In the genomic region with DNA sequence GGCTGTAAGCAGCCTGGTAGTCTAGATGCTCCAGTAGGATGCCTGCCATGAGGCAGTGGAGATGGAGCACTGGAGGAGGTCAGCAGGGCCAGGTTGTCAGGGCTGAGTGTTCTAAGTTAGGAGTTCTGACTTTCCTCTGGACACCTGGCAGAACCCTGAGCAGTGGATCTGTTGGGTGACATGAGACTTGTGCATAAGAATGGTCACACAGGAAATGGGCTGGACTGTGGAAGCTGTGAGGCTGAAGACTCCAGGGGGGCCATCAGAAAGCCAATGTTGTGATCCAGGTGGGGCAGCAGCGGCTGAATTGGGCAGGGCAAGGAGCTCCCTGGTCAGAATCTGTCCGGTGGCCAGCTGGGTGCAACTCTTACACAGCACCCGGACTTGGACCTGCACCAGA, we compare ENCODE assay signal across 2 cellular contexts.
TF ChIP-seq lines count a peak whose summit lies in the region.

No MANE protein-coding gene starts in this region.

TF ChIP-seq in HepG2, 621 proteins besides CTCF, POLR2A, EP300 and RAD21 (continues in another document):
- 0 out of 2 replicates have a peak, but pooled peaks have one; percentile 37 for TF ChIP-seq ZNF790 (CRISPR knock-in tag; IDR thresholded peaks at IDR 0.05; ENCODE audit: borderline replicate concordance)
- no peak for TF ChIP-seq ZNF33B (CRISPR knock-in tag; IDR thresholded peaks at IDR 0.05)
- TF ChIP-seq ZNF569 (CRISPR knock-in tag; IDR thresholded peaks at IDR 0.05; ENCODE audit: borderline replicate concordance) = no peak
- no peak for TF ChIP-seq AGO2 (optimal IDR thresholded peaks at IDR 0.05; ENCODE audit: low read depth, low read length)
- no peak for TF ChIP-seq ZNF879 (CRISPR knock-in tag; IDR thresholded peaks at IDR 0.05)
- no peak for TF ChIP-seq ZSCAN20 (CRISPR knock-in tag; IDR thresholded peaks at IDR 0.05; ENCODE audit: borderline replicate concordance)
- TF ChIP-seq SCMH1 (CRISPR knock-in tag; IDR thresholded peaks at IDR 0.05; ENCODE audit: borderline replicate concordance) = no peak
- no peak for TF ChIP-seq REPIN1 (CRISPR knock-in tag; IDR thresholded peaks at IDR 0.05; ENCODE audit: borderline replicate concordance, low read depth)
- TF ChIP-seq EED (CRISPR knock-in tag; IDR thresholded peaks at IDR 0.05) = 0 out of 2 replicates have a peak, but pooled peaks have one; percentile 29
- TF ChIP-seq ZNF687 (CRISPR knock-in tag; IDR thresholded peaks at IDR 0.05) = peak; percentile 32; the same call in 1 of the 2 replicates
- TF ChIP-seq ZFAT (CRISPR knock-in tag; conservative IDR thresholded peaks at IDR 0.05) = no peak
- TF ChIP-seq THYN1 (CRISPR knock-in tag; IDR thresholded peaks at IDR 0.05; ENCODE audit: borderline replicate concordance, low read depth) = no peak
- TF ChIP-seq ZNF235 (CRISPR knock-in tag; IDR thresholded peaks at IDR 0.05; ENCODE audit: borderline replicate concordance) = no peak
- no peak for TF ChIP-seq NFKBIZ (CRISPR knock-in tag; IDR thresholded peaks at IDR 0.05)
- no peak for TF ChIP-seq ZNF207 (IDR thresholded peaks at IDR 0.05; ENCODE audit: borderline replicate concordance)
- no peak for TF ChIP-seq CENPT (CRISPR knock-in tag; IDR thresholded peaks at IDR 0.05; ENCODE audit: low read depth)
- no peak for TF ChIP-seq FOXK2 (IDR thresholded peaks at IDR 0.05)
- TF ChIP-seq, protein P1, sequence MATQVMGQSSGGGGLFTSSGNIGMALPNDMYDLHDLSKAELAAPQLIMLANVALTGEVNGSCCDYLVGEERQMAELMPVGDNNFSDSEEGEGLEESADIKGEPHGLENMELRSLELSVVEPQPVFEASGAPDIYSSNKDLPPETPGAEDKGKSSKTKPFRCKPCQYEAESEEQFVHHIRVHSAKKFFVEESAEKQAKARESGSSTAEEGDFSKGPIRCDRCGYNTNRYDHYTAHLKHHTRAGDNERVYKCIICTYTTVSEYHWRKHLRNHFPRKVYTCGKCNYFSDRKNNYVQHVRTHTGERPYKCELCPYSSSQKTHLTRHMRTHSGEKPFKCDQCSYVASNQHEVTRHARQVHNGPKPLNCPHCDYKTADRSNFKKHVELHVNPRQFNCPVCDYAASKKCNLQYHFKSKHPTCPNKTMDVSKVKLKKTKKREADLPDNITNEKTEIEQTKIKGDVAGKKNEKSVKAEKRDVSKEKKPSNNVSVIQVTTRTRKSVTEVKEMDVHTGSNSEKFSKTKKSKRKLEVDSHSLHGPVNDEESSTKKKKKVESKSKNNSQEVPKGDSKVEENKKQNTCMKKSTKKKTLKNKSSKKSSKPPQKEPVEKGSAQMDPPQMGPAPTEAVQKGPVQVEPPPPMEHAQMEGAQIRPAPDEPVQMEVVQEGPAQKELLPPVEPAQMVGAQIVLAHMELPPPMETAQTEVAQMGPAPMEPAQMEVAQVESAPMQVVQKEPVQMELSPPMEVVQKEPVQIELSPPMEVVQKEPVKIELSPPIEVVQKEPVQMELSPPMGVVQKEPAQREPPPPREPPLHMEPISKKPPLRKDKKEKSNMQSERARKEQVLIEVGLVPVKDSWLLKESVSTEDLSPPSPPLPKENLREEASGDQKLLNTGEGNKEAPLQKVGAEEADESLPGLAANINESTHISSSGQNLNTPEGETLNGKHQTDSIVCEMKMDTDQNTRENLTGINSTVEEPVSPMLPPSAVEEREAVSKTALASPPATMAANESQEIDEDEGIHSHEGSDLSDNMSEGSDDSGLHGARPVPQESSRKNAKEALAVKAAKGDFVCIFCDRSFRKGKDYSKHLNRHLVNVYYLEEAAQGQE (IDR thresholded peaks at IDR 0.05; ENCODE audit: borderline replicate concordance in 1 of 2, low read depth in 1 of 2, low read length in 2 of 2) = no peak
- no peak for TF ChIP-seq STAT6 (CRISPR knock-in tag; IDR thresholded peaks at IDR 0.05; ENCODE audit: borderline replicate concordance)

TF ChIP-seq in WTC11, 78 proteins besides CTCF, POLR2A, EP300 and RAD21:
- TF ChIP-seq ZNF423 (CRISPR knock-in tag; IDR thresholded peaks at IDR 0.05) = peak; percentile 66
- TF ChIP-seq ZNF219 (CRISPR knock-in tag; IDR thresholded peaks at IDR 0.05; ENCODE audit: borderline replicate concordance) = no peak
- TF ChIP-seq, protein P2, sequence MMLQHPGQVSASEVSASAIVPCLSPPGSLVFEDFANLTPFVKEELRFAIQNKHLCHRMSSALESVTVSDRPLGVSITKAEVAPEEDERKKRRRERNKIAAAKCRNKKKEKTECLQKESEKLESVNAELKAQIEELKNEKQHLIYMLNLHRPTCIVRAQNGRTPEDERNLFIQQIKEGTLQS (CRISPR knock-in tag; conservative IDR thresholded peaks at IDR 0.05) = no peak
